Comparison of ENCODE assay signal across 1 cellular context in the genomic region with DNA sequence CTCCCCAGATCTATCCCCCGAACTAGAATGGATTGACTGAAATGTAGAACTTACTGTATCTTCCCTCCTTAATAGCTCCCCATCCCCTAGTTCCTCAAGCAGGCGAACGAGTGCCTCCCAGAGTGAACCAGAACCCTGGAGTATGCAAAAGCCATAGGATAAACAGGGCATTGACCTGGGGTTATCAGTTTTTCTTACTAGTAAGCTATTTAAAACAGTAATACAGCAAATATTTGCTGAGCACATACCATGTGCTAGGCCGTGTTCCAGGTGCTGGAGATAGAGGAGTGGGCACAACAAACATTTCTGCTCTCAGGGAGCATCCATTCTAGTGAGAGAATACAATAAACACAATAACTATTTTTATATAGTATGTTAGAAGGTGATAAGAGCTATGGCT.
TF ChIP-seq lines count a peak whose summit lies in the region.

No MANE protein-coding gene starts in this region.

TF ChIP-seq in endothelial cell of umbilical vein, 7 proteins besides CTCF, POLR2A, EP300 and RAD21 (continued from another document):
- TF ChIP-seq, protein P1, sequence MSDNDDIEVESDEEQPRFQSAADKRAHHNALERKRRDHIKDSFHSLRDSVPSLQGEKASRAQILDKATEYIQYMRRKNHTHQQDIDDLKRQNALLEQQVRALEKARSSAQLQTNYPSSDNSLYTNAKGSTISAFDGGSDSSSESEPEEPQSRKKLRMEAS (IDR thresholded peaks at IDR 0.05; ENCODE audit: insufficient read depth, insufficient read length): no peak
- no peak for TF ChIP-seq JUN (IDR thresholded peaks at IDR 0.05; ENCODE audit: borderline replicate concordance, insufficient read depth, insufficient read length, low read depth)
- TF ChIP-seq GATA2 (IDR thresholded peaks at IDR 0.05; ENCODE audit: insufficient read depth, insufficient read length, low read depth, low read length): no peak
- TF ChIP-seq POLR2AphosphoS5 (IDR thresholded peaks at IDR 0.05; ENCODE audit: insufficient read depth, low read depth, low read length): no peak
- TF ChIP-seq EZH2 (IDR thresholded peaks at IDR 0.05; ENCODE audit: borderline replicate concordance, low read depth, low read length, severe bottlenecking): no peak
